In genomic region chr20:51412333-51412761, GRCh38 we compare ENCODE assay signal across 1 cellular context.
TF ChIP-seq lines count a peak whose summit lies in the region.

No MANE protein-coding gene starts in this region.

TF ChIP-seq in GM23338, 12 proteins besides CTCF, POLR2A, EP300 and RAD21 (continued from another document):
- TF ChIP-seq REST (IDR thresholded peaks at IDR 0.05; ENCODE audit: unreplicated experiment) = no peak
- TF ChIP-seq ZNF331 (CRISPR knock-in tag; IDR thresholded peaks at IDR 0.05; ENCODE audit: low read depth) = no peak
- TF ChIP-seq NANOG (IDR thresholded peaks at IDR 0.05; ENCODE audit: borderline replicate concordance) = no peak
- no peak for TF ChIP-seq EZH2phosphoT487 (IDR thresholded peaks at IDR 0.05; ENCODE audit: unreplicated experiment)
- TF ChIP-seq POLR2AphosphoS5 (IDR thresholded peaks at IDR 0.05; ENCODE audit: low read depth) = no peak
- no peak for TF ChIP-seq ZNF114 (CRISPR knock-in tag; IDR thresholded peaks at IDR 0.05)
- TF ChIP-seq JUNB (IDR thresholded peaks at IDR 0.05; ENCODE audit: unreplicated experiment) = no peak
